ENCODE assay signal across 1 cellular context in the genomic region with DNA sequence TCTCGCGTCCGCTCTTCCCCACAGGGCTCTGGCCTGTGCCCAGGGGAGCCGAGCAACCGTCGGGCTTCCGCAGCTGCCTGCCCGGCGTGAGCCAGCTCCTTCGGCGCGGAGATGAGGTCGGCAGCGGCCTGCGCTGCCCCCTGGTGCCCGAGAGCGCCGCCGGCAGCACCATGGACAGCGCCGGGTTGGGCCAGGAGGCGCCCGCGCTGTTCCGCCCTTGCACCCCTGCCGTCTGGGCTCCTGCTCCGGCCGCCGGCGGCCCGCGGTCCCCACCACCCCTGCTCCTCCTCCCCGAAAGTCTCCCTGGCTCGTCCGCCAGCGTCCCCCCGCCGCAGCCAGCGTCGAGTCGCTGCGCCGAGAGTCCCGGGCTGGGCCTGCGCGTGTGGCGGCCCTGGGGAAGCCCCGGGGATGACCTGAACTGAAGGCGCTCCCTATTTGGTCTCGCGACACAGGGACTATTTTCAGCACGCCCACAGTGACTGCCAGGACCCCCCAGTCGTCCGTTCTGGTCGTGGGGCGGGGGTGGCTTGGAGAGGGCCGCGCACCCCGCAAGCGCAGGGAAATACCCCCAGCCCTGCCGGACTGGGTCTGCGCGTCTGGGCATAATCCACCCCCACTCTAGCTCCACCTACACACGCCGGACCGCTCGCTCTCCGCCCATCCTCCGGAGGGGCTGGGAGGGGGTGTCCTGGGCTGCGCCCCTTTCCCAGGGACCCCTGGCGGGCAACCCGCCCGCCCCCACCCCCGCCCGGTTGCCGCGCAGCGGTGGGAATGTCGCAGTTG.
TF ChIP-seq lines count a peak whose summit lies in the region.

No MANE protein-coding gene starts in this region.

TF ChIP-seq in K562, 482 proteins besides CTCF, POLR2A, EP300 and RAD21 (continued from another document):
- TF ChIP-seq, protein P1, sequence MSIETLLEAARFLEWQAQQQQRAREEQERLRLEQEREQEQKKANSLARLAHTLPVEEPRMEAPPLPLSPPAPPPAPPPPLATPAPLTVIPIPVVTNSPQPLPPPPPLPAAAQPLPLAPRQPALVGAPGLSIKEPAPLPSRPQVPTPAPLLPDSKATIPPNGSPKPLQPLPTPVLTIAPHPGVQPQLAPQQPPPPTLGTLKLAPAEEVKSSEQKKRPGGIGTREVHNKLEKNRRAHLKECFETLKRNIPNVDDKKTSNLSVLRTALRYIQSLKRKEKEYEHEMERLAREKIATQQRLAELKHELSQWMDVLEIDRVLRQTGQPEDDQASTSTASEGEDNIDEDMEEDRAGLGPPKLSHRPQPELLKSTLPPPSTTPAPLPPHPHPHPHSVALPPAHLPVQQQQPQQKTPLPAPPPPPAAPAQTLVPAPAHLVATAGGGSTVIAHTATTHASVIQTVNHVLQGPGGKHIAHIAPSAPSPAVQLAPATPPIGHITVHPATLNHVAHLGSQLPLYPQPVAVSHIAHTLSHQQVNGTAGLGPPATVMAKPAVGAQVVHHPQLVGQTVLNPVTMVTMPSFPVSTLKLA (conservative IDR thresholded peaks at IDR 0.05), result peak; percentile 72 to 87
- TF ChIP-seq ZBTB1 (CRISPR knock-in tag; IDR thresholded peaks at IDR 0.05; ENCODE audit: borderline replicate concordance, low read depth) (peak; percentile 95), STAG1 (CRISPR knock-in tag; IDR thresholded peaks at IDR 0.05; ENCODE audit: borderline replicate concordance) (peak; percentile 100), RCOR1 (IDR thresholded peaks at IDR 0.05; ENCODE audit: borderline replicate concordance in 1 of 2, low read depth in 2 of 2, low read length in 2 of 2) (peak; percentile 22 to 95; a peak in 3 of 4 replicates), JUN (IDR thresholded peaks at IDR 0.05; ENCODE audit: borderline replicate concordance, low read depth, low read length) (peak; percentile 30; the same call in 1 of the 2 replicates), JUN (CRISPR knock-in tag; IDR thresholded peaks at IDR 0.05; ENCODE audit: borderline replicate concordance) (peak; percentile 96; the same call in 1 of the 2 replicates), PHF21A (IDR thresholded peaks at IDR 0.05; ENCODE audit: borderline replicate concordance, low read depth) (0 out of 2 replicates have a peak, but pooled peaks have one; percentile 29), CREB1 (IDR thresholded peaks at IDR 0.05) (peak; percentile 41; the same call in 1 of the 2 replicates), CREB1 (CRISPR knock-in tag; IDR thresholded peaks at IDR 0.05) (peak; percentile 86), DNMT1 (IDR thresholded peaks at IDR 0.05) (no peak), HNRNPK (IDR thresholded peaks at IDR 0.05; ENCODE audit: low read depth, low read length, poor library complexity, severe bottlenecking) (peak; percentile 91), DPF2 (IDR thresholded peaks at IDR 0.05) (no peak), SRF (CRISPR knock-in tag; IDR thresholded peaks at IDR 0.05) (peak in 1 of 2 experiments; percentile 92; a peak in 2 of 4 replicates), TBL1XR1 (IDR thresholded peaks at IDR 0.05; ENCODE audit: low read length in 2 of 2) (no peak; a peak in 1 of 4 replicates), ZNF384 (IDR thresholded peaks at IDR 0.05; ENCODE audit: low read depth, low read length) (peak; percentile 34; the same call in 1 of the 2 replicates), XRCC5 (IDR thresholded peaks at IDR 0.05; ENCODE audit: low read depth, low read length) (peak; percentile 84; the same call in 1 of the 2 replicates), MLX (CRISPR knock-in tag; conservative IDR thresholded peaks at IDR 0.05) (peak in 1 of 2 experiments; percentile 97; a peak in 2 of 4 replicates), GATAD2B (IDR thresholded peaks at IDR 0.05; ENCODE audit: borderline replicate concordance) (peak; percentile 84), RBBP5 (IDR thresholded peaks at IDR 0.05; ENCODE audit: borderline replicate concordance, insufficient read depth, low read length, poor library complexity, severe bottlenecking) (no peak), MYNN (IDR thresholded peaks at IDR 0.05) (peak; percentile 46; the same call in 1 of the 2 replicates), MYNN (CRISPR knock-in tag; IDR thresholded peaks at IDR 0.05) (peak; percentile 73), ZNF263 (CRISPR knock-in tag; IDR thresholded peaks at IDR 0.05; ENCODE audit: borderline replicate concordance) (peak; percentile 90), MAZ (CRISPR knock-in tag; conservative IDR thresholded peaks at IDR 0.05 in 1 of 2, IDR thresholded peaks at IDR 0.05 in 1 of 2) (peak; percentile 82 to 97), NFE2L1 (tag; IDR thresholded peaks at IDR 0.05; ENCODE audit: borderline replicate concordance, low read depth) (no peak), KLF6 (CRISPR knock-in tag; IDR thresholded peaks at IDR 0.05; ENCODE audit: borderline replicate concordance) (peak; percentile 34; the same call in 1 of the 2 replicates), KAT7 (CRISPR knock-in tag; IDR thresholded peaks at IDR 0.05; ENCODE audit: borderline replicate concordance) (peak; percentile 99; the same call in 1 of the 2 replicates), KHSRP (IDR thresholded peaks at IDR 0.05) (no peak), NCOA4 (IDR thresholded peaks at IDR 0.05; ENCODE audit: partially characterized antibody) (no peak), ZFX (CRISPR knock-in tag; IDR thresholded peaks at IDR 0.05) (peak; percentile 70), NR2C2 (CRISPR knock-in tag; IDR thresholded peaks at IDR 0.05) (peak; percentile 92), NR2C2 (tag; IDR thresholded peaks at IDR 0.05) (no peak), TCF7L2 (IDR thresholded peaks at IDR 0.05; ENCODE audit: low read depth, low read length) (no peak), ZNF354B (CRISPR knock-in tag; IDR thresholded peaks at IDR 0.05) (no peak), ZNF584 (CRISPR knock-in tag; IDR thresholded peaks at IDR 0.05; ENCODE audit: low read depth) (no peak), DMBX1 (CRISPR knock-in tag; IDR thresholded peaks at IDR 0.05; ENCODE audit: borderline replicate concordance) (peak; percentile 92), NR4A1 (CRISPR knock-in tag; IDR thresholded peaks at IDR 0.05) (no peak), NR4A1 (tag; IDR thresholded peaks at IDR 0.05) (peak; percentile 59; the same call in 1 of the 2 replicates), BRCA1 (IDR thresholded peaks at IDR 0.05) (no peak), BRCA1 (CRISPR knock-in tag; IDR thresholded peaks at IDR 0.05) (0 out of 2 replicates have a peak, but pooled peaks have one; percentile 25), TEAD4 (IDR thresholded peaks at IDR 0.05; ENCODE audit: low read length) (no peak), TEAD4 (CRISPR knock-in tag; IDR thresholded peaks at IDR 0.05; ENCODE audit: borderline replicate concordance) (peak; percentile 92), HMG20B (CRISPR knock-in tag; IDR thresholded peaks at IDR 0.05) (no peak), ZNF324 (CRISPR knock-in tag; IDR thresholded peaks at IDR 0.05) (no peak), MECOM (CRISPR knock-in tag; IDR thresholded peaks at IDR 0.05) (no peak), BCOR (IDR thresholded peaks at IDR 0.05) (peak; percentile 36; the same call in 1 of the 2 replicates), ZNF583 (CRISPR knock-in tag; IDR thresholded peaks at IDR 0.05) (peak; percentile 79; the same call in 1 of the 2 replicates), ETV6 (IDR thresholded peaks at IDR 0.05; ENCODE audit: borderline replicate concordance in 1 of 2, low read depth in 2 of 2, low read length in 1 of 2) (no peak), ETV6 (CRISPR knock-in tag; IDR thresholded peaks at IDR 0.05; ENCODE audit: borderline replicate concordance) (peak; percentile 81; the same call in 1 of the 2 replicates), FOXA3 (CRISPR knock-in tag; conservative IDR thresholded peaks at IDR 0.05 in 1 of 2, IDR thresholded peaks at IDR 0.05 in 1 of 2) (peak in 1 of 2 experiments; percentile 91; a peak in 2 of 4 replicates), TGIF2 (CRISPR knock-in tag; IDR thresholded peaks at IDR 0.05) (peak; percentile 99), NR3C1 (CRISPR knock-in tag; IDR thresholded peaks at IDR 0.05) (peak; percentile 99), SAP30 (IDR thresholded peaks at IDR 0.05; ENCODE audit: borderline replicate concordance, insufficient read depth, low read depth, low read length, poor library complexity, severe bottlenecking) (peak; percentile 89), ELF4 (CRISPR knock-in tag; IDR thresholded peaks at IDR 0.05) (peak; percentile 48; the same call in 1 of the 2 replicates)
- TF ChIP-seq, protein P2, sequence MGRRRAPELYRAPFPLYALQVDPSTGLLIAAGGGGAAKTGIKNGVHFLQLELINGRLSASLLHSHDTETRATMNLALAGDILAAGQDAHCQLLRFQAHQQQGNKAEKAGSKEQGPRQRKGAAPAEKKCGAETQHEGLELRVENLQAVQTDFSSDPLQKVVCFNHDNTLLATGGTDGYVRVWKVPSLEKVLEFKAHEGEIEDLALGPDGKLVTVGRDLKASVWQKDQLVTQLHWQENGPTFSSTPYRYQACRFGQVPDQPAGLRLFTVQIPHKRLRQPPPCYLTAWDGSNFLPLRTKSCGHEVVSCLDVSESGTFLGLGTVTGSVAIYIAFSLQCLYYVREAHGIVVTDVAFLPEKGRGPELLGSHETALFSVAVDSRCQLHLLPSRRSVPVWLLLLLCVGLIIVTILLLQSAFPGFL (CRISPR knock-in tag; IDR thresholded peaks at IDR 0.05), result peak; percentile 75; the same call in 1 of the 2 replicates
- TF ChIP-seq, protein P3, sequence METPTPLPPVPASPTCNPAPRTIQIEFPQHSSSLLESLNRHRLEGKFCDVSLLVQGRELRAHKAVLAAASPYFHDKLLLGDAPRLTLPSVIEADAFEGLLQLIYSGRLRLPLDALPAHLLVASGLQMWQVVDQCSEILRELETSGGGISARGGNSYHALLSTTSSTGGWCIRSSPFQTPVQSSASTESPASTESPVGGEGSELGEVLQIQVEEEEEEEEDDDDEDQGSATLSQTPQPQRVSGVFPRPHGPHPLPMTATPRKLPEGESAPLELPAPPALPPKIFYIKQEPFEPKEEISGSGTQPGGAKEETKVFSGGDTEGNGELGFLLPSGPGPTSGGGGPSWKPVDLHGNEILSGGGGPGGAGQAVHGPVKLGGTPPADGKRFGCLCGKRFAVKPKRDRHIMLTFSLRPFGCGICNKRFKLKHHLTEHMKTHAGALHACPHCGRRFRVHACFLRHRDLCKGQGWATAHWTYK (CRISPR knock-in tag; IDR thresholded peaks at IDR 0.05), result peak; percentile 89; the same call in 1 of the 2 replicates
- TF ChIP-seq, protein P4, sequence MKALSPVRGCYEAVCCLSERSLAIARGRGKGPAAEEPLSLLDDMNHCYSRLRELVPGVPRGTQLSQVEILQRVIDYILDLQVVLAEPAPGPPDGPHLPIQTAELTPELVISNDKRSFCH (CRISPR knock-in tag; IDR thresholded peaks at IDR 0.05), result no peak
- TF ChIP-seq, protein P4 (tag; IDR thresholded peaks at IDR 0.05), result peak; percentile 64; the same call in 1 of the 2 replicates
- TF ChIP-seq, protein P5, sequence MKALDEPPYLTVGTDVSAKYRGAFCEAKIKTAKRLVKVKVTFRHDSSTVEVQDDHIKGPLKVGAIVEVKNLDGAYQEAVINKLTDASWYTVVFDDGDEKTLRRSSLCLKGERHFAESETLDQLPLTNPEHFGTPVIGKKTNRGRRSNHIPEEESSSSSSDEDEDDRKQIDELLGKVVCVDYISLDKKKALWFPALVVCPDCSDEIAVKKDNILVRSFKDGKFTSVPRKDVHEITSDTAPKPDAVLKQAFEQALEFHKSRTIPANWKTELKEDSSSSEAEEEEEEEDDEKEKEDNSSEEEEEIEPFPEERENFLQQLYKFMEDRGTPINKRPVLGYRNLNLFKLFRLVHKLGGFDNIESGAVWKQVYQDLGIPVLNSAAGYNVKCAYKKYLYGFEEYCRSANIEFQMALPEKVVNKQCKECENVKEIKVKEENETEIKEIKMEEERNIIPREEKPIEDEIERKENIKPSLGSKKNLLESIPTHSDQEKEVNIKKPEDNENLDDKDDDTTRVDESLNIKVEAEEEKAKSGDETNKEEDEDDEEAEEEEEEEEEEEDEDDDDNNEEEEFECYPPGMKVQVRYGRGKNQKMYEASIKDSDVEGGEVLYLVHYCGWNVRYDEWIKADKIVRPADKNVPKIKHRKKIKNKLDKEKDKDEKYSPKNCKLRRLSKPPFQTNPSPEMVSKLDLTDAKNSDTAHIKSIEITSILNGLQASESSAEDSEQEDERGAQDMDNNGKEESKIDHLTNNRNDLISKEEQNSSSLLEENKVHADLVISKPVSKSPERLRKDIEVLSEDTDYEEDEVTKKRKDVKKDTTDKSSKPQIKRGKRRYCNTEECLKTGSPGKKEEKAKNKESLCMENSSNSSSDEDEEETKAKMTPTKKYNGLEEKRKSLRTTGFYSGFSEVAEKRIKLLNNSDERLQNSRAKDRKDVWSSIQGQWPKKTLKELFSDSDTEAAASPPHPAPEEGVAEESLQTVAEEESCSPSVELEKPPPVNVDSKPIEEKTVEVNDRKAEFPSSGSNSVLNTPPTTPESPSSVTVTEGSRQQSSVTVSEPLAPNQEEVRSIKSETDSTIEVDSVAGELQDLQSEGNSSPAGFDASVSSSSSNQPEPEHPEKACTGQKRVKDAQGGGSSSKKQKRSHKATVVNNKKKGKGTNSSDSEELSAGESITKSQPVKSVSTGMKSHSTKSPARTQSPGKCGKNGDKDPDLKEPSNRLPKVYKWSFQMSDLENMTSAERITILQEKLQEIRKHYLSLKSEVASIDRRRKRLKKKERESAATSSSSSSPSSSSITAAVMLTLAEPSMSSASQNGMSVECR (CRISPR knock-in tag; IDR thresholded peaks at IDR 0.05), result peak; percentile 99
TF ChIP-seq in K562: peak in this region for 168.
